1 cellular context compared by ENCODE assay signal in genomic region chr6:139374357-139375238, GRCh38.
TF ChIP-seq lines count a peak whose summit lies in the region.

Gene CITED2, minus strand, starts transcription at chr6:139374648. Its CDS starts 704 bp downstream, at chr6:139373944.

TF ChIP-seq in GM23338, 12 proteins besides CTCF, POLR2A, EP300 and RAD21 (continued from another document):
- TF ChIP-seq ZNF462 (CRISPR knock-in tag; IDR thresholded peaks at IDR 0.05) (no peak), STAT1 (IDR thresholded peaks at IDR 0.05; ENCODE audit: unreplicated experiment) (no peak), EZH2 (IDR thresholded peaks at IDR 0.05; ENCODE audit: low read depth, unreplicated experiment) (no peak), NANOG (IDR thresholded peaks at IDR 0.05; ENCODE audit: borderline replicate concordance) (no peak), ZNF114 (CRISPR knock-in tag; IDR thresholded peaks at IDR 0.05) (peak; percentile 96; the same call in 1 of the 2 replicates), POLR2AphosphoS5 (IDR thresholded peaks at IDR 0.05; ENCODE audit: low read depth) (peak; percentile 100)
TF ChIP-seq in GM23338: peak in this region for 4.
